15 cellular contexts compared by ENCODE assay signal in genomic region chr22:39110631-39111561, GRCh38. TPM values are rescaled to one million over a fixed set of nuclear protein-coding genes. Genes with fewer than 3 reads are reported as not detected.
DNase-seq lines count a peak whose midpoint lies in the region; ATAC-seq and TF ChIP-seq lines count a peak whose summit lies in the region.
"Had no signal": no experiment of that assay in that cellular context is flagged by ENCODE, and none has a peak within 500 bp of the region (broad histone marks: within the 10 kb centered on the region; RNA-seq: fewer than 3 reads in every experiment).

No MANE protein-coding gene starts in this region.

- H3K9me3 ChIP-seq in Caco-2 (peaks cover 3% of the 10 kb centered on the region; the same call in 1 of the 2 replicates), RWPE2 (ENCODE audit: severe bottlenecking) (no peaks in the 10 kb centered on the region), left ventricle myocardium inferior (replicated peaks) (no peaks in the 10 kb centered on the region)
- H3K9me3 ChIP-seq: heart left ventricle, psoas muscle had no signal

- peaks cover 14% of the 10 kb centered on the region for H3K36me3 Mint-ChIP-seq in Caco-2 (ENCODE audit: insufficient read depth, unreplicated experiment)
- H3K36me3 Mint-ChIP-seq: brain had no signal

- BruUV-seq in Caco-2 (replicated peaks; lab: Mats Ljungman, UMichigan): no TSS peak

- H3K4me1 ChIP-seq in Caco-2: peaks cover 45% of the 10 kb centered on the region
- peaks cover 6% of the 10 kb centered on the region for H3K4me1 ChIP-seq in RWPE2 (ENCODE audit: insufficient read depth, poor library complexity, severe bottlenecking)
- no peaks in the 10 kb centered on the region for H3K4me1 ChIP-seq in left ventricle myocardium inferior
- H3K4me1 ChIP-seq: heart left ventricle, psoas muscle had no signal

- in situ Hi-C loops in brain microvascular endothelial cell (cut with HindIII; ENCODE audit: low pct_ligation_motif_present, low sequenced_read_pairs): no loop called here

- peak overlapping the region; percentile 47 for H3K4me3 Mint-ChIP-seq in Caco-2 (ENCODE audit: unreplicated experiment)

- peak overlapping the region; percentile 75 for H3K27ac Mint-ChIP-seq in Caco-2 (ENCODE audit: unreplicated experiment)

- CTCF ChIA-PET in Caco-2 (lab: Charles Lee) (interaction anchor here (0.6 to 0.8 kb wide), 4 partner anchors 17 to 289 kb away, joined by 3 to 4 read pairs (median 3); partner anchors contain the start of genes APOBEC3C and TAB1), HEK293T (lab: Yijun Ruan, JAX) (no interaction called here)

- peaks cover 34% of the 10 kb centered on the region for H3K4me1 Mint-ChIP-seq in Caco-2 (ENCODE audit: low read depth, unreplicated experiment)

- POLR2A ChIA-PET in Caco-2 (lab: Charles Lee) (no interaction called here), HEK293T (lab: Yijun Ruan, JAX) (interaction anchor here (0.8 kb wide), 1 partner anchor 12 kb away, joined by 3 read pairs; no protein-coding TSS in a partner anchor)

- peak; percentile 66 for ATAC-seq in RWPE2 (ENCODE audit: low read depth)
- ATAC-seq: heart left ventricle, psoas muscle had no signal

- H3K9me3 Mint-ChIP-seq in Caco-2 (ENCODE audit: unreplicated experiment): no peaks in the 10 kb centered on the region

- no peaks in the 10 kb centered on the region for H3K27me3 Mint-ChIP-seq in Caco-2 (ENCODE audit: insufficient read depth, unreplicated experiment)

- H3K27ac ChIP-seq in RWPE2 (ENCODE audit: poor library complexity, severe bottlenecking) (no peak overlapping the region), left ventricle myocardium inferior (replicated peaks) (no peak overlapping the region), brain microvascular endothelial cell (no peak overlapping the region)
- H3K27ac ChIP-seq: heart left ventricle, psoas muscle had no signal

- H3K36me3 ChIP-seq in Caco-2 (ENCODE audit: control insufficient read depth, insufficient read depth, low read length) (no peaks in the 10 kb centered on the region), RWPE2 (ENCODE audit: low read depth) (no peaks in the 10 kb centered on the region), left ventricle myocardium inferior (no peaks in the 10 kb centered on the region), brain microvascular endothelial cell (replicated peaks) (no peaks in the 10 kb centered on the region)
- H3K36me3 ChIP-seq: heart left ventricle had no signal

- H3K4me3 ChIP-seq in Caco-2 (ENCODE audit: low read depth, low read length) (no peak overlapping the region), RWPE2 (ENCODE audit: severe bottlenecking) (no peak overlapping the region), left ventricle myocardium inferior (no peak overlapping the region), brain microvascular endothelial cell (ENCODE audit: low read depth, low read length) (no peak overlapping the region)
- H3K4me3 ChIP-seq: heart left ventricle, psoas muscle had no signal

- intact Hi-C loops in Caco-2 (cut with micrococcal nuclease; ENCODE audit: unreplicated experiment): loop anchor here (10.0 kb wide), 1 partner anchor 66 kb away; the partner anchor contains the start of gene APOBEC3F
- intact Hi-C loops in left ventricle myocardium inferior (cut with micrococcal nuclease): loop anchor here (10.0 kb wide), 2 partner anchors 106 to 336 kb away; no protein-coding TSS in a partner anchor

- H3K27me3 ChIP-seq in Caco-2 (replicated peaks; ENCODE audit: control insufficient read depth, insufficient read depth, low read length): no peaks in the 10 kb centered on the region
- no peaks in the 10 kb centered on the region for H3K27me3 ChIP-seq in RWPE2 (ENCODE audit: insufficient read depth, poor library complexity, severe bottlenecking)
- H3K27me3 ChIP-seq in left ventricle myocardium inferior (ENCODE audit: low read depth): peaks cover 34% of the 10 kb centered on the region
- peaks cover 13% of the 10 kb centered on the region for H3K27me3 ChIP-seq in brain microvascular endothelial cell (replicated peaks)

- TF ChIP-seq CTCF in Caco-2 (IDR thresholded peaks at IDR 0.05; ENCODE audit: insufficient read depth in 1 of 2, low read depth in 1 of 2, low read length in 1 of 2, severe bottlenecking in 1 of 2, unreplicated experiment in 1 of 2) (no peak), RWPE2 (IDR thresholded peaks at IDR 0.05; ENCODE audit: poor library complexity, severe bottlenecking) (no peak), left ventricle myocardium inferior (IDR thresholded peaks at IDR 0.05; ENCODE audit: borderline replicate concordance) (no peak), brain microvascular endothelial cell (IDR thresholded peaks at IDR 0.05; ENCODE audit: low read depth, low read length, missing control alignments) (no peak)

- peak in 1 of 2 experiments; percentile 62 for DNase-seq in Caco-2
- DNase-seq in HEK293T (ENCODE audit: extremely low spot score): no peak
- DNase-seq in RWPE2 (ENCODE audit: low spot score): no peak
- peak; percentile 92 for DNase-seq in left kidney (ENCODE audit: low read depth, low spot score)
- DNase-seq in activated effector memory CD4-positive, alpha-beta T cell treated with Interleukin-2 at 50 U/mL for 16 hours: no peak
- DNase-seq in Kasumi-1 (lab: John Stamatoyannopoulos, UW): no peak
- DNase-seq in left ventricle myocardium inferior: no peak
- DNase-seq in brain microvascular endothelial cell: no peak
- DNase-seq: heart left ventricle; mesenchymal stem cell; NCI-H82; stimulated activated CD4-positive, alpha-beta T cell treated with anti-CD3 and anti-CD28 coated beads, Interleukin-4, amount 100 ng/mL, for 1 hour had no signal

TF ChIP-seq in HEK293T, 16 proteins besides CTCF, POLR2A, EP300 and RAD21:
- TF ChIP-seq SP1 (IDR thresholded peaks at IDR 0.05): no peak
- TF ChIP-seq, protein P1, sequence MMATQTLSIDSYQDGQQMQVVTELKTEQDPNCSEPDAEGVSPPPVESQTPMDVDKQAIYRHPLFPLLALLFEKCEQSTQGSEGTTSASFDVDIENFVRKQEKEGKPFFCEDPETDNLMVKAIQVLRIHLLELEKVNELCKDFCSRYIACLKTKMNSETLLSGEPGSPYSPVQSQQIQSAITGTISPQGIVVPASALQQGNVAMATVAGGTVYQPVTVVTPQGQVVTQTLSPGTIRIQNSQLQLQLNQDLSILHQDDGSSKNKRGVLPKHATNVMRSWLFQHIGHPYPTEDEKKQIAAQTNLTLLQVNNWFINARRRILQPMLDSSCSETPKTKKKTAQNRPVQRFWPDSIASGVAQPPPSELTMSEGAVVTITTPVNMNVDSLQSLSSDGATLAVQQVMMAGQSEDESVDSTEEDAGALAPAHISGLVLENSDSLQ (IDR thresholded peaks at IDR 0.05): peak; percentile 88

RNA-seq across cellular contexts. Expression of gene APOBEC3H, which starts 13.9 kb away (rescaled TPM):
- total RNA-seq in Caco-2 (2022) (not detected in 2 replicates), left ventricle myocardium inferior (0.41 TPM)
- total RNA-seq: M059J, psoas muscle had no signal

RNA-seq across cellular contexts. Expression of gene APOBEC3G, which starts 33.8 kb away (rescaled TPM):
- total RNA-seq in Caco-2 (2022) (0.73 and 1.0 TPM in 2 replicates), left ventricle myocardium inferior (4.2 TPM)

RNA-seq across cellular contexts. Expression of gene CBX7, which starts 41.6 kb away (rescaled TPM):
- total RNA-seq in Caco-2 (2022): 4.4 and 5.2 TPM in 2 replicates
- 85.4 TPM for total RNA-seq in left ventricle myocardium inferior

Comparison
In these comparisons a context has a peak if more than half of its experiments do, and no peak if none do; other contexts are left out.
1. RNA of gene CBX7, which starts 41.6 kb away (total RNA-seq): 85.4 TPM in left ventricle myocardium inferior (single experiment); 4.4 to 5.2 TPM in Caco-2; every median in the first group is over 10 times any median in the second.